18 cellular contexts compared by ENCODE assay signal in genomic region chr6:146895772-146896061, GRCh38.
DNase-seq lines count a peak whose midpoint lies in the region; ATAC-seq and TF ChIP-seq lines count a peak whose summit lies in the region.
"Had no signal": no experiment of that assay in that cellular context is flagged by ENCODE, and none has a peak within 500 bp of the region (broad histone marks: within the 10 kb centered on the region; RNA-seq: fewer than 3 reads in every experiment).

No MANE protein-coding gene starts in this region.

- no peaks in the 10 kb centered on the region for H3K36me3 Mint-ChIP-seq in CD8-positive, alpha-beta memory T cell
- peaks cover 0 to 1% (median 0%) of the 10 kb centered on the region in 5 donors for H3K36me3 Mint-ChIP-seq in naive thymus-derived CD4-positive, alpha-beta T cell
- H3K36me3 Mint-ChIP-seq: CD8-positive, alpha-beta T cell had no signal

- no peaks in the 10 kb centered on the region for H3K4me1 ChIP-seq in CD8-positive, alpha-beta memory T cell (ENCODE audit: insufficient read depth, low read length)
- H3K4me1 ChIP-seq in IMR-90 (ENCODE audit: control insufficient read depth, insufficient read depth, low read length), result peaks cover 12% of the 10 kb centered on the region
- H3K4me1 ChIP-seq in naive thymus-derived CD4-positive, alpha-beta T cell (ENCODE audit: control insufficient read depth in 2 of 2, insufficient read depth in 2 of 2, low read length in 2 of 2), result no peaks in the 10 kb centered on the region
- H3K4me1 ChIP-seq in smooth muscle cell (ENCODE audit: low read depth), result peaks cover 3% of the 10 kb centered on the region
- H3K4me1 ChIP-seq in Karpas-422 (ENCODE audit: low read length), result no peaks in the 10 kb centered on the region
- no peaks in the 10 kb centered on the region for H3K4me1 ChIP-seq in mucosa of descending colon (ENCODE audit: low read depth)
- H3K4me1 ChIP-seq: A549 had no signal

- CTCF ChIA-PET in CD8-positive, alpha-beta memory T cell (lab: Charles Lee), result no interaction called here
- CTCF ChIA-PET in IMR-90 (lab: Yijun Ruan, JAX), result interaction anchor here (0.6 to 1.5 kb wide), 3 partner anchors 9 to 362 kb away, joined by 3 to 6 read pairs (median 3); no protein-coding TSS in a partner anchor
- CTCF ChIA-PET in naive thymus-derived CD4-positive, alpha-beta T cell (lab: Charles Lee), result no interaction called here

- intact Hi-C loops in IMR-90 (cut with micrococcal nuclease), result no loop called here
- intact Hi-C loops in naive thymus-derived CD4-positive, alpha-beta T cell (cut with micrococcal nuclease), result no loop called here
- intact Hi-C loops in mucosa of descending colon (cut with DNase I, micrococcal nuclease), result no loop called here

- H2BK5ac ChIP-seq in IMR-90 (ENCODE audit: low read depth, low read length, poor library complexity, severe bottlenecking), result no peak overlapping the region

- H2AFZ ChIP-seq in IMR-90 (replicated peaks; ENCODE audit: low read length, poor library complexity) (no peak overlapping the region), smooth muscle cell (ENCODE audit: low read depth) (peak overlapping the region; percentile 57), Karpas-422 (ENCODE audit: low read length) (no peak overlapping the region)

- ATAC-seq in IMR-90 (ENCODE audit: low read depth), result no peak
- ATAC-seq in naive thymus-derived CD4-positive, alpha-beta T cell, result no peak
- no peak for ATAC-seq in HG02642 (IDR thresholded peaks at IDR 0.05; ENCODE audit: poor library complexity, unreplicated experiment)
- no peak for ATAC-seq in mucosa of descending colon
- ATAC-seq: A549; CD8-positive, alpha-beta T cell had no signal

- H3K9me3 Mint-ChIP-seq in CD8-positive, alpha-beta memory T cell, result no peaks in the 10 kb centered on the region
- H3K9me3 Mint-ChIP-seq in naive thymus-derived CD4-positive, alpha-beta T cell, result peaks cover 0 to 2% (median 0%) of the 10 kb centered on the region in 11 donors
- H3K9me3 Mint-ChIP-seq: CD4-positive, alpha-beta T cell; CD8-positive, alpha-beta T cell had no signal

- H3K4me1 Mint-ChIP-seq in CD8-positive, alpha-beta memory T cell, result no peaks in the 10 kb centered on the region
- peaks cover 0 to 9% (median 0%) of the 10 kb centered on the region in 7 donors for H3K4me1 Mint-ChIP-seq in naive thymus-derived CD4-positive, alpha-beta T cell

- H3K4me2 ChIP-seq in IMR-90 (ENCODE audit: low read depth, low read length), result no peak overlapping the region
- H3K4me2 ChIP-seq in smooth muscle cell, result peak overlapping the region; percentile 32
- no peak overlapping the region for H3K4me2 ChIP-seq in Karpas-422 (ENCODE audit: low read depth, low read length, poor library complexity, severe bottlenecking)
- H3K4me2 ChIP-seq: A549; BLaER1 treated with 17β-estradiol and CSF1 and Interleukin-3, amounts not matched to agents 10 nM and 100 nM had no signal

- no peak overlapping the region for H3K4me3 ChIP-seq in CD8-positive, alpha-beta memory T cell (ENCODE audit: low read length)
- H3K4me3 ChIP-seq in IMR-90 (ENCODE audit: insufficient read depth, low read depth, low read length) (no peak overlapping the region), smooth muscle cell (no peak overlapping the region), Karpas-422 (ENCODE audit: low read length) (no peak overlapping the region), mucosa of descending colon (no peak overlapping the region)
- H3K4me3 ChIP-seq in naive thymus-derived CD4-positive, alpha-beta T cell (ENCODE audit: low read length), result no peak overlapping the region
- H3K4me3 ChIP-seq: A549; BLaER1 treated with 17β-estradiol and CSF1 and Interleukin-3, amounts not matched to agents 10 nM and 100 nM had no signal

- H4K20me1 ChIP-seq in IMR-90 (ENCODE audit: insufficient read depth, low read length) (no peaks in the 10 kb centered on the region), smooth muscle cell (ENCODE audit: low read depth) (no peaks in the 10 kb centered on the region), Karpas-422 (ENCODE audit: insufficient read depth, low read depth, low read length) (no peaks in the 10 kb centered on the region)
- H4K20me1 ChIP-seq: BLaER1 treated with 17β-estradiol and CSF1 and Interleukin-3, amounts not matched to agents 10 nM and 100 nM had no signal

- peak overlapping the region; percentile 83 for H3K27ac ChIP-seq in CD8-positive, alpha-beta memory T cell (ENCODE audit: low read depth, low read length)
- H3K27ac ChIP-seq in IMR-90 (ENCODE audit: insufficient read depth, low read length) (no peak overlapping the region), smooth muscle cell (ENCODE audit: low read depth) (no peak overlapping the region), Karpas-422 (ENCODE audit: low read length) (no peak overlapping the region)
- H3K27ac ChIP-seq in naive thymus-derived CD4-positive, alpha-beta T cell (ENCODE audit: low read depth, low read length), result peak overlapping the region; percentile 18
- H3K27ac ChIP-seq: 22Rv1; A549; BLaER1 treated with 17β-estradiol and CSF1 and Interleukin-3, amounts not matched to agents 10 nM and 100 nM; C4-2B had no signal

- H3F3A ChIP-seq in smooth muscle cell (ENCODE audit: low read depth), result no peaks in the 10 kb centered on the region

- in situ Hi-C loops in IMR-90 (cut with MboI; ENCODE audit: low sequenced_read_pairs), result no loop called here

- no peak for TF ChIP-seq RAD21 in IMR-90 (IDR thresholded peaks at IDR 0.05; ENCODE audit: low read length)

- WGBS in IMR-90 (ENCODE audit: extremely low coverage in 2 of 2, insufficient read length in 1 of 2), 2 experiments, result no CpG with 5 or more reads among the region's 3 CpGs
- 61% methylated on average over 3 of the region's 3 CpGs for whole genome bisulfite sequencing in smooth muscle cell (ENCODE audit: low lambda C conversion rate)

- H3K9me3 ChIP-seq in CD8-positive, alpha-beta memory T cell (ENCODE audit: low read length), result no peaks in the 10 kb centered on the region
- no peaks in the 10 kb centered on the region for H3K9me3 ChIP-seq in IMR-90 (ENCODE audit: control insufficient read depth, insufficient read depth, low read length)
- H3K9me3 ChIP-seq in naive thymus-derived CD4-positive, alpha-beta T cell (ENCODE audit: control insufficient read depth in 2 of 3, low read length in 3 of 3), result no peaks in the 10 kb centered on the region
- H3K9me3 ChIP-seq in smooth muscle cell (replicated peaks; ENCODE audit: low read depth), result no peaks in the 10 kb centered on the region
- H3K9me3 ChIP-seq in Karpas-422 (ENCODE audit: low read length), result no peaks in the 10 kb centered on the region
- no peaks in the 10 kb centered on the region for H3K9me3 ChIP-seq in mucosa of descending colon
- H3K9me3 ChIP-seq: A549; BLaER1 treated with 17β-estradiol and CSF1 and Interleukin-3, amounts not matched to agents 10 nM and 100 nM had no signal

- POLR2A ChIA-PET in CD8-positive, alpha-beta memory T cell (lab: Charles Lee), result no interaction called here
- POLR2A ChIA-PET in IMR-90 (lab: Charles Lee; ENCODE audit: unreplicated experiment), result no interaction called here
- POLR2A ChIA-PET in naive thymus-derived CD4-positive, alpha-beta T cell (lab: Charles Lee), result no interaction called here

- TF ChIP-seq POLR2A in IMR-90 (IDR thresholded peaks at IDR 0.05; ENCODE audit: low read depth, low read length), result no peak

- H2AK9ac ChIP-seq in IMR-90 (replicated peaks; ENCODE audit: low read depth, low read length, poor library complexity), result no peak overlapping the region

- H3K4ac ChIP-seq in IMR-90 (ENCODE audit: low read depth, low read length), result no peak overlapping the region

- TF ChIP-seq CTCF in IMR-90 (conservative IDR thresholded peaks at IDR 0.05; ENCODE audit: low read depth, low read length) (no peak), smooth muscle cell (IDR thresholded peaks at IDR 0.05; ENCODE audit: borderline replicate concordance, insufficient read depth, poor library complexity, severe bottlenecking) (no peak), mucosa of descending colon (IDR thresholded peaks at IDR 0.05) (no peak)

- no peak overlapping the region for H4K5ac ChIP-seq in IMR-90 (ENCODE audit: low read depth, low read length)

- H2BK120ac ChIP-seq in IMR-90 (ENCODE audit: low read depth, low read length), result peak overlapping the region; percentile 46; the same call in 1 of the 2 replicates

- H3K9me2 ChIP-seq in Karpas-422 (replicated peaks; ENCODE audit: insufficient read depth, low read length), result no peaks in the 10 kb centered on the region

- peak overlapping the region in 1 of 2 experiments; percentile 0; a peak in 1 of 4 replicates for H4K8ac ChIP-seq in IMR-90 (ENCODE audit: low read depth in 2 of 2, low read length in 2 of 2)

- H3K18ac ChIP-seq in IMR-90 (ENCODE audit: low read depth, low read length), result no peak overlapping the region

- peaks cover 0 to 4% of the 10 kb centered on the region in 2 experiments; a peak in 1 of 4 replicates for H3K79me1 ChIP-seq in IMR-90 (ENCODE audit: low read depth in 1 of 2, low read length in 2 of 2)

- no TSS peak for BruUV-seq in IMR-90 (replicated peaks; lab: Mats Ljungman, UMichigan)

- H4K91ac ChIP-seq in IMR-90 (ENCODE audit: insufficient read depth, low read depth, low read length), result no peak overlapping the region

- peaks cover 13% of the 10 kb centered on the region for H3K9me1 ChIP-seq in IMR-90 (ENCODE audit: insufficient read depth, low read length)

- H2BK15ac ChIP-seq in IMR-90 (ENCODE audit: low read depth, low read length), result no peak overlapping the region

- no peak overlapping the region for H3K27ac Mint-ChIP-seq in CD8-positive, alpha-beta memory T cell
- H3K27ac Mint-ChIP-seq in naive thymus-derived CD4-positive, alpha-beta T cell, result no peak overlapping the region
- H3K27ac Mint-ChIP-seq: B cell; CD4-positive, alpha-beta T cell; CD8-positive, alpha-beta T cell had no signal

- dilution Hi-C loops in IMR-90 (cut with HindIII; ENCODE audit: low sequenced_read_pairs, unreplicated experiment), result no loop called here

- H3K4me3 Mint-ChIP-seq in CD8-positive, alpha-beta memory T cell, result no peak overlapping the region
- no peak overlapping the region for H3K4me3 Mint-ChIP-seq in naive thymus-derived CD4-positive, alpha-beta T cell
- H3K4me3 Mint-ChIP-seq: B cell; CD4-positive, alpha-beta T cell; CD8-positive, alpha-beta T cell had no signal

- no peak overlapping the region for H2AK5ac ChIP-seq in IMR-90 (ENCODE audit: low read depth, low read length)

- H3K27me3 Mint-ChIP-seq in CD8-positive, alpha-beta memory T cell, result peaks cover 5 to 8% of the 10 kb centered on the region in 2 donors
- peaks cover 3 to 17% (median 8%) of the 10 kb centered on the region in 5 donors for H3K27me3 Mint-ChIP-seq in naive thymus-derived CD4-positive, alpha-beta T cell
- H3K27me3 Mint-ChIP-seq: CD4-positive, alpha-beta T cell had no signal

- no peaks in the 10 kb centered on the region for H3K36me3 ChIP-seq in CD8-positive, alpha-beta memory T cell (ENCODE audit: insufficient read depth, low read length)
- H3K36me3 ChIP-seq in IMR-90 (ENCODE audit: control insufficient read depth, insufficient read depth, low read length) (no peaks in the 10 kb centered on the region), smooth muscle cell (ENCODE audit: low read depth) (no peaks in the 10 kb centered on the region), Karpas-422 (ENCODE audit: insufficient read depth, low read length) (no peaks in the 10 kb centered on the region), mucosa of descending colon (ENCODE audit: low read depth) (no peaks in the 10 kb centered on the region)
- no peaks in the 10 kb centered on the region for H3K36me3 ChIP-seq in naive thymus-derived CD4-positive, alpha-beta T cell (ENCODE audit: control insufficient read depth in 2 of 3, insufficient read depth in 3 of 3, low read length in 3 of 3)
- H3K36me3 ChIP-seq: BLaER1 treated with 17β-estradiol and CSF1 and Interleukin-3, amounts not matched to agents 10 nM and 100 nM had no signal

- H3K27me3 ChIP-seq in CD8-positive, alpha-beta memory T cell (ENCODE audit: insufficient read depth, low read length, poor library complexity, severe bottlenecking), result no peaks in the 10 kb centered on the region
- H3K27me3 ChIP-seq in IMR-90 (ENCODE audit: control insufficient read depth, insufficient read depth, low read length) (no peaks in the 10 kb centered on the region), smooth muscle cell (ENCODE audit: low read depth) (no peaks in the 10 kb centered on the region), Karpas-422 (ENCODE audit: low read length) (no peaks in the 10 kb centered on the region)
- H3K27me3 ChIP-seq in naive thymus-derived CD4-positive, alpha-beta T cell (ENCODE audit: control insufficient read depth in 2 of 2, insufficient read depth in 2 of 2, low read length in 2 of 2), result no peaks in the 10 kb centered on the region
- H3K27me3 ChIP-seq: BLaER1 treated with 17β-estradiol and CSF1 and Interleukin-3, amounts not matched to agents 10 nM and 100 nM had no signal

- H3K9ac ChIP-seq in IMR-90 (ENCODE audit: low read depth, low read length) (no peak overlapping the region), smooth muscle cell (ENCODE audit: low read depth) (no peak overlapping the region), Karpas-422 (ENCODE audit: low read length) (no peak overlapping the region)
- H3K9ac ChIP-seq: BLaER1 treated with 17β-estradiol and CSF1 and Interleukin-3, amounts not matched to agents 10 nM and 100 nM had no signal

- DNase-seq in CD8-positive, alpha-beta memory T cell, result no peak
- DNase-seq in IMR-90 (no peak), smooth muscle cell (lab: John Stamatoyannopoulos, UW; ENCODE audit: unreplicated experiment) (no peak), Karpas-422 (no peak), mucosa of descending colon (no peak)
- DNase-seq in naive thymus-derived CD4-positive, alpha-beta T cell, result no peak
- DNase-seq: AML-193; CD4-positive, alpha-beta T cell; CD8-positive, alpha-beta T cell; COR-L47; DMS79 treated with DMSO at 0.1 percent for 48 hours; GF-D8 had no signal

- no peak overlapping the region for H3K23ac ChIP-seq in IMR-90 (ENCODE audit: low read depth, low read length)

- H3K56ac ChIP-seq in IMR-90 (ENCODE audit: extremely low read depth, insufficient read depth, low read length), result no peak overlapping the region

- H2BK20ac ChIP-seq in IMR-90 (ENCODE audit: low read depth, low read length), result 0 out of 2 replicates have a peak overlapping the region, but pooled peaks have one; percentile 5

- H3K14ac ChIP-seq in IMR-90 (replicated peaks; ENCODE audit: low read depth, low read length), result 0 out of 2 replicates have a peak overlapping the region, but pooled peaks have one; percentile 7

- H3K79me2 ChIP-seq in smooth muscle cell (ENCODE audit: low read depth) (no peaks in the 10 kb centered on the region), Karpas-422 (ENCODE audit: low read length) (no peaks in the 10 kb centered on the region)

Comparison
In these comparisons a context has a peak if more than half of its experiments do, and no peak if none do; other contexts are left out.
1. H3K27ac ChIP-seq: peak in CD8-positive, alpha-beta memory T cell (single experiment) and naive thymus-derived CD4-positive, alpha-beta T cell (single experiment); none in IMR-90 (single experiment), smooth muscle cell (single experiment) and Karpas-422 (single experiment).